ENCODE assay signal across 1 cellular context in the genomic region with DNA sequence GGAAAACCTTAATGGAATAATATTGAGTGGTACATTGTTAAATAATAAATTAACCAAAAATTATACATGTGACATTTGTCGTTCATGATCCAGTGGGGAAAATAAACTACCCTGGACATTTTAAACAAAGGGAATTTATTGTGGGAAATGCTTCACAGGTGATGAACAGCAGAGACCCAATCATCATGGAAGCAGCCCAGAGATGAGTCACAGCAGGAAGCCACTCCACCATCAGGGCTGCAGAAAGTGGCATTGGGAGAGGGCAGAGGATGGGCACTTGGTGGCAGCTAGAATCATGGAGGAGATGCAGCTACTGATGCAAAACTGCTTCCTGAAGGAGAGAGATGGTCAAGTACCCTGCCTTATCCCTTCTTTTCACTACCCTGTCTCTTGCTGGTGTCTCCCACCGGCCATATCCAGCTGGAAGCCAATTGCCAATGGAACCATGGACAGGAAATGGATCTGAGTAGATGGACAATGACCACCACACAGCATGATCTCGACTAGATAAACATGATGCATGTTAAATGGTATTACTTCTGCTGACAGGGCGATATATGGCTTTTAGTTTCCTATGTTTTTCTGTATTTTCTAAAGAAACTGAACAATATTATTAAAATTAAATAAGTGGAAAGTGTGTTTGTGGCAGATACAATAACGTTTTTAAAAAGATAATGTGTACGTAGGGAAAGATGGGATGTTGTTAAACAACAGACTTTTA.
TF ChIP-seq lines count a peak whose summit lies in the region.

No MANE protein-coding gene starts in this region.

TF ChIP-seq in H1, 55 proteins besides CTCF, POLR2A, EP300 and RAD21:
- TF ChIP-seq RXRA (IDR thresholded peaks at IDR 0.05; ENCODE audit: insufficient read depth, low read depth, low read length) (no peak), SUZ12 (IDR thresholded peaks at IDR 0.05; ENCODE audit: low read length) (no peak), KDM4A (IDR thresholded peaks at IDR 0.05; ENCODE audit: low read depth, low read length, severe bottlenecking) (no peak), POU5F1 (IDR thresholded peaks at IDR 0.05; ENCODE audit: low read depth, low read length) (no peak), JUN (IDR thresholded peaks at IDR 0.05; ENCODE audit: low read depth, low read length) (no peak), KDM5A (IDR thresholded peaks at IDR 0.05; ENCODE audit: low read length) (no peak), JUND (IDR thresholded peaks at IDR 0.05; ENCODE audit: low read length) (no peak), ZNF274 (IDR thresholded peaks at IDR 0.05; ENCODE audit: borderline replicate concordance, extremely low read depth, low read length) (no peak), BACH1 (IDR thresholded peaks at IDR 0.05; ENCODE audit: low read length) (no peak), CHD1 (IDR thresholded peaks at IDR 0.05; ENCODE audit: low read depth, low read length) (no peak), ATF3 (IDR thresholded peaks at IDR 0.05; ENCODE audit: insufficient read depth, low read depth, low read length) (no peak), GABPA (IDR thresholded peaks at IDR 0.05; ENCODE audit: borderline replicate concordance, insufficient read depth, low read length) (no peak)
